ENCODE assay signal across 19 cellular contexts in genomic region chr1:48048064-48048463, GRCh38.
DNase-seq lines count a peak whose midpoint lies in the region; ATAC-seq and TF ChIP-seq lines count a peak whose summit lies in the region.
"Had no signal": no experiment of that assay in that cellular context is flagged by ENCODE, and none has a peak within 500 bp of the region (broad histone marks: within the 10 kb centered on the region; RNA-seq: fewer than 3 reads in every experiment).

No MANE protein-coding gene starts in this region.

- H3K9me3 ChIP-seq in muscle layer of duodenum (ENCODE audit: control insufficient read depth in 1 of 2, low read length in 2 of 2): no peaks in the 10 kb centered on the region
- H3K9me3 ChIP-seq: colonic mucosa, vagina had no signal

- no peaks in the 10 kb centered on the region for H3K4me1 ChIP-seq in muscle layer of duodenum (ENCODE audit: control insufficient read depth in 1 of 2, insufficient read depth in 2 of 2, low read length in 2 of 2)
- H3K4me1 ChIP-seq: colonic mucosa had no signal

- H3K27me3 ChIP-seq in muscle layer of duodenum (ENCODE audit: low read depth, low read length): no peaks in the 10 kb centered on the region
- H3K27me3 ChIP-seq: colonic mucosa, vagina had no signal

- H3K27ac ChIP-seq in muscle layer of duodenum (ENCODE audit: low read length): peak overlapping the region; percentile 43
- H3K27ac ChIP-seq: colonic mucosa, vagina had no signal

- no peak overlapping the region for H3K4me3 ChIP-seq in fibroblast of pulmonary artery (replicated peaks; ENCODE audit: low read depth, low read length)
- no peak overlapping the region for H3K4me3 ChIP-seq in muscle layer of duodenum (ENCODE audit: low read depth in 1 of 2, low read length in 2 of 2)
- H3K4me3 ChIP-seq: colonic mucosa, vagina had no signal

- TF ChIP-seq CTCF in fibroblast of pulmonary artery (IDR thresholded peaks at IDR 0.05; ENCODE audit: low read length, missing control alignments): no peak
- no peak for TF ChIP-seq CTCF in GM10266 (IDR thresholded peaks at IDR 0.05; ENCODE audit: control insufficient read depth, insufficient read depth, low read depth, missing control alignments)

- DNase-seq in COLO829 (ENCODE audit: low spot score) (peak; percentile 69), amniotic epithelial cell (ENCODE audit: low read depth) (peak; percentile 75), fibroblast of pulmonary artery (ENCODE audit: low read depth) (peak; percentile 49), ecto neural progenitor cell (ENCODE audit: low spot score) (no peak), GM10266 (ENCODE audit: extremely low spot score) (no peak)
- DNase-seq in stimulated activated CD4-positive, alpha-beta T cell treated with anti-CD3 and anti-CD28 coated beads, Interleukin-2, amount 100 ng/mL, for 48 hours: no peak
- DNase-seq: activated CD8-positive, alpha-beta memory T cell treated with anti-CD3 and anti-CD28 coated beads for 24 hours; activated naive CD4-positive, alpha-beta T cell treated with anti-CD3 and anti-CD28 coated beads, Interleukin-2, amount 10 ng/mL, durations not matched to agents 7 days and 5 days; colonic mucosa; DMS79 treated with DMSO at 0.1 percent for 48 hours; kidney; naive B cell; NCI-H1694; NCI-H774; SHP77; stimulated activated naive CD4-positive, alpha-beta T cell had no signal

- no peak for ATAC-seq in HG02642 (IDR thresholded peaks at IDR 0.05; ENCODE audit: poor library complexity, unreplicated experiment)

- H3K36me3 ChIP-seq in muscle layer of duodenum (ENCODE audit: control insufficient read depth in 1 of 2, insufficient read depth in 2 of 2, low read length in 2 of 2): no peaks in the 10 kb centered on the region
- H3K36me3 ChIP-seq: colonic mucosa, vagina had no signal

Comparison
In these comparisons a context has a peak if more than half of its experiments do, and no peak if none do; other contexts are left out.
1. DNase-seq: peak in COLO829 (single experiment), amniotic epithelial cell (single experiment) and fibroblast of pulmonary artery (single experiment); none in ecto neural progenitor cell (single experiment), stimulated activated CD4-positive, alpha-beta T cell treated with anti-CD3 and anti-CD28 coated beads, Interleukin-2, amount 100 ng/mL, for 48 hours (0 of 2) and GM10266 (single experiment).